Comparison of ENCODE assay signal across 27 cellular contexts in the genomic region with DNA sequence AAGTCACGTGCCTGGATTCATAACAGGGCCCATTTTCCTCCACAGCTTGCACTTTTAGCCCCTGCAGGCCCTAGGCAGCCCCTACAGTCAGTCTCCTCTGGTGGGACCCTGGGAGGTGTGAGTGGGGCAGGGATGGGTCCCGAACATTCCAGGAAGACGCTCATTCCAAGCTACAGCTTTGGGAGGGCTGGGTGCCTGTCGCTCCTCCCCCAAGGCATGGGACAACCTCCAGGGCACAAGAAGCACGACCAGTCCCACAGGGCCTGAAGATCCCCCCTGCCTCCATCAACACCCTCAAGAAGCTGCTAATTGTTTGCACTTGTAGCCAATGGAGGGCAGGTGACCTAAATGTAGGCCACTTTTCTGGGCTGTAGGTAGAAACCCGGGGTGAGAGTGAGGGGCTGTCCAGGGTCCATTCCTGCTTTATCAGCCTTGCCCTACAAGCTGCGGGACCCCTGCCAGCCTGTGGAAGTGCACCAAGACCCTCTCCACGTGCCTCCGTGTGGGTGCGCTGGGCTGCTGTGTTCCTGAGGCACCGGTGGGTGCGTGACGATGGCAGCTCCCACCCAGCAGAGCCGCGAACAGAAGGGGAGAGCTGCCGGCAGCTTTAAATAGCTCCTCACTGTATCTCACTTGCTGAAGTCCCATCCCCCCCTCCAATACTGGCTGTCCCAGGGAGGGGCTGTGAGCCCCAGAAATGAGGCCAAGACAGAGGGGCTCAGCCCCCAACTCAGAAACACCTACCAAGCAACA.
"Had no signal": no experiment of that assay in that cellular context is flagged by ENCODE, and none has a peak within 500 bp of the region (broad histone marks: within the 10 kb centered on the region; RNA-seq: fewer than 3 reads in every experiment).

No MANE protein-coding gene starts in this region.

- H3K27ac Mint-ChIP-seq: activated CD4-positive, alpha-beta T cell treated with anti-CD3 and anti-CD28 coated beads for 36 hours; activated CD8-positive, alpha-beta T cell treated with anti-CD3 and anti-CD28 coated beads for 36 hours; activated naive CD4-positive, alpha-beta T cell treated with anti-CD3 and anti-CD28 coated beads, Interleukin-2, amount 50 U/mL, for 24 hours; activated naive CD8-positive, alpha-beta T cell treated with anti-CD3 and anti-CD28 coated beads, Interleukin-2, amount 50 U/mL, for 24 hours; T-cell had no signal

- ATAC-seq: activated CD4-positive, alpha-beta T cell treated with anti-CD3 and anti-CD28 coated beads for 36 hours; activated CD8-positive, alpha-beta T cell treated with anti-CD3 and anti-CD28 coated beads for 36 hours; activated naive CD8-positive, alpha-beta T cell treated with anti-CD3 and anti-CD28 coated beads, Interleukin-2, amount 50 U/mL, for 24 hours; Panc1; Right ventricle myocardium inferior; T-cell had no signal

- DNase-seq: activated CD4-positive, alpha-beta T cell treated with anti-CD3 and anti-CD28 coated beads for 36 hours; activated CD8-positive, alpha-beta memory T cell treated with anti-CD3 and anti-CD28 coated beads, Interleukin-2, amount 50 U/mL, for 4 hours; activated CD8-positive, alpha-beta T cell treated with anti-CD3 and anti-CD28 coated beads for 36 hours; activated effector memory CD4-positive, alpha-beta T cell treated with Interleukin-2 at 50 U/mL for 16 hours; activated naive CD4-positive, alpha-beta T cell; activated naive CD8-positive, alpha-beta T cell treated with anti-CD3 and anti-CD28 coated beads, Interleukin-2, amount 50 U/mL, for 24 hours; amniotic stem cell; KBM-7; NCI-H1092; NCI-H1417 treated with DMSO at 0.1 percent for 48 hours; NCI-H1694; NCI-H2029; NCI-H2107; NCI-H345; NCI-H510A; NCI-H526 treated with DMSO at 0.1 percent for 48 hours; NK-92 treated with Interleukin-12 subunit alpha and Interleukin-12 subunit beta, amount 100 ng/mL, for 24 hours; OCI-M1; RPMI8226; T-cell; T-helper 2 cell; T1000 had no signal

- H3K36me3 Mint-ChIP-seq: activated naive CD4-positive, alpha-beta T cell treated with anti-CD3 and anti-CD28 coated beads, Interleukin-2, amount 50 U/mL, for 24 hours; T-cell had no signal

- H3K4me3 ChIP-seq: SK-N-MC had no signal

- H3K4me3 Mint-ChIP-seq: activated CD4-positive, alpha-beta T cell treated with anti-CD3 and anti-CD28 coated beads for 36 hours; activated CD8-positive, alpha-beta T cell treated with anti-CD3 and anti-CD28 coated beads for 36 hours; activated naive CD4-positive, alpha-beta T cell treated with anti-CD3 and anti-CD28 coated beads, Interleukin-2, amount 50 U/mL, for 24 hours; activated naive CD8-positive, alpha-beta T cell treated with anti-CD3 and anti-CD28 coated beads, Interleukin-2, amount 50 U/mL, for 24 hours; T-cell had no signal

- H3K4me1 Mint-ChIP-seq: activated CD4-positive, alpha-beta T cell treated with anti-CD3 and anti-CD28 coated beads for 36 hours; activated naive CD4-positive, alpha-beta T cell treated with anti-CD3 and anti-CD28 coated beads, Interleukin-2, amount 50 U/mL, for 24 hours; T-cell had no signal

- H3K9me3 Mint-ChIP-seq: activated CD8-positive, alpha-beta T cell treated with anti-CD3 and anti-CD28 coated beads for 36 hours; activated naive CD4-positive, alpha-beta T cell treated with anti-CD3 and anti-CD28 coated beads, Interleukin-2, amount 50 U/mL, for 24 hours; activated naive CD8-positive, alpha-beta T cell treated with anti-CD3 and anti-CD28 coated beads, Interleukin-2, amount 50 U/mL, for 24 hours; T-cell had no signal

- H3K27ac ChIP-seq: SK-N-MC, VCaP had no signal
